1 cellular context compared by ENCODE assay signal in the genomic region with DNA sequence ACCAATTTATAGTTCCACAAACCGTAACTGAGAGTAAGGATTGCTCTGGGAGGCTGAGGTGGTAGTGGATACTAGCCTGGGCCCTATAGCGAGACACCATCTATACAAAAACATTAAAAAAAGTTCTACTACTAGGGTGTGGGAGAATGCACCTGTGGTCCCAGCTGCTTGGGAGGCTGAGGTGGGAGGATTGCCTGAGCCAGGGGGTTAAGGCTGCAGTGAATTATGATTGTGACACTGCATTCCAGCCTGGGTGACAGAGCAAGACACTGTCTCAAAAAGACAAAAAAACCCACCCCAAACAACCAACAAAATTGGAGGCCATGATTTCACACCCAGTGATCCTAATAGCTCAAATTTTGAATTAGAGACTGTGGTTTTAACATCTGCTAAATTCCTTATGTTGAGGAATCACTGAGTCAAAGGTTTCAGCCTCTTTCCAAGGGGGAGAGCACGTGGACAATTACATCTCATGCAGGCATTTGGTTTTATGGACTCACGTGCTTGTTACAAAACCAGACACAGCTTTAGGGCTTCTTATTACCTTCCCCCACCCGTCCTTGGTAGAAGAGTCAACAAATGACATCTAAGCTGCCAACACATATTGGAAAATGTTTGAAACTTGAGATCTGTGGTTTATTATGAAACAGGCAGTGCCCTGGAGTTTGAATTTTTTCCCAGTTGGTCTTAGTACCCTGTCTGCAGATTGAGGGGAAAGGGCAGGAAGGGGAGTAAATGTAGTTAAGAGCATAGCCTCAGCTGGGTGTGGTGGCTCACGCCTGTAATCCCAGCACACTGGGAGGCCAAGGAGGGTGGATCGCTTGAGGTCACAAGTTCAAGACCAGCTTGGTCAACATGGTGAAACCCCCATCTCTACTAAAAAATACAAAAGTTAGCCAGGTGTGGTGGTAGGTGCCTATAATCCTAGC.
TF ChIP-seq lines count a peak whose summit lies in the region.

No MANE protein-coding gene starts in this region.

TF ChIP-seq in HEK293, 187 proteins besides CTCF, POLR2A, EP300 and RAD21 (continued from another document and continues in another):
- TF ChIP-seq, protein P1, sequence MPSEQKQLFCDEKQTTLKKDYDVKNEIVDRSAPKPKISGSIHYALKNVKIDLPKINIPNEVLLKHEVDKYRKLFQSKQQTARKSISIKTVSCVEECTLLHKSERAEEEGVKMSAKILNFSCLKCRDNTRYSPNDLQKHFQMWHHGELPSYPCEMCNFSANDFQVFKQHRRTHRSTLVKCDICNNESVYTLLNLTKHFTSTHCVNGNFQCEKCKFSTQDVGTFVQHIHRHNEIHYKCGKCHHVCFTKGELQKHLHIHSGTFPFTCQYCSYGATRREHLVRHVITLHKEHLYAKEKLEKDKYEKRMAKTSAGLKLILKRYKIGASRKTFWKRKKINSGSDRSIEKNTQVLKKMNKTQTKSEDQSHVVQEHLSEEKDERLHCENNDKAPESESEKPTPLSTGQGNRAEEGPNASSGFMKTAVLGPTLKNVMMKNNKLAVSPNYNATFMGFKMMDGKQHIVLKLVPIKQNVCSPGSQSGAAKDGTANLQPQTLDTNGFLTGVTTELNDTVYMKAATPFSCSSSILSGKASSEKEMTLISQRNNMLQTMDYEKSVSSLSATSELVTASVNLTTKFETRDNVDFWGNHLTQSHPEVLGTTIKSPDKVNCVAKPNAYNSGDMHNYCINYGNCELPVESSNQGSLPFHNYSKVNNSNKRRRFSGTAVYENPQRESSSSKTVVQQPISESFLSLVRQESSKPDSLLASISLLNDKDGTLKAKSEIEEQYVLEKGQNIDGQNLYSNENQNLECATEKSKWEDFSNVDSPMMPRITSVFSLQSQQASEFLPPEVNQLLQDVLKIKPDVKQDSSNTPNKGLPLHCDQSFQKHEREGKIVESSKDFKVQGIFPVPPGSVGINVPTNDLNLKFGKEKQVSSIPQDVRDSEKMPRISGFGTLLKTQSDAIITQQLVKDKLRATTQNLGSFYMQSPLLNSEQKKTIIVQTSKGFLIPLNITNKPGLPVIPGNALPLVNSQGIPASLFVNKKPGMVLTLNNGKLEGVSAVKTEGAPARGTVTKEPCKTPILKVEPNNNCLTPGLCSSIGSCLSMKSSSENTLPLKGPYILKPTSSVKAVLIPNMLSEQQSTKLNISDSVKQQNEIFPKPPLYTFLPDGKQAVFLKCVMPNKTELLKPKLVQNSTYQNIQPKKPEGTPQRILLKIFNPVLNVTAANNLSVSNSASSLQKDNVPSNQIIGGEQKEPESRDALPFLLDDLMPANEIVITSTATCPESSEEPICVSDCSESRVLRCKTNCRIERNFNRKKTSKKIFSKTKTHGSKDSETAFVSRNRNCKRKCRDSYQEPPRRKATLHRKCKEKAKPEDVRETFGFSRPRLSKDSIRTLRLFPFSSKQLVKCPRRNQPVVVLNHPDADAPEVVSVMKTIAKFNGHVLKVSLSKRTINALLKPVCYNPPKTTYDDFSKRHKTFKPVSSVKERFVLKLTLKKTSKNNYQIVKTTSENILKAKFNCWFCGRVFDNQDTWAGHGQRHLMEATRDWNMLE (tag by site-specific recombination; conservative IDR thresholded peaks at IDR 0.05; ENCODE audit: low read depth): peak; percentile 69
- TF ChIP-seq ZSCAN30 (tag by site-specific recombination; IDR thresholded peaks at IDR 0.05) (peak; percentile 98), WT1 (tag by site-specific recombination; IDR thresholded peaks at IDR 0.05) (peak; percentile 99), ZNF138 (tag by site-specific recombination; IDR thresholded peaks at IDR 0.05; ENCODE audit: borderline replicate concordance) (no peak), SCRT2 (tag by site-specific recombination; IDR thresholded peaks at IDR 0.05) (peak; percentile 95), ZNF10 (tag by site-specific recombination; IDR thresholded peaks at IDR 0.05) (peak; percentile 68; the same call in 1 of the 2 replicates), PRDM6 (tag by site-specific recombination; IDR thresholded peaks at IDR 0.05) (no peak), OSR2 (tag by site-specific recombination; IDR thresholded peaks at IDR 0.05) (peak; percentile 95), TCF7L2 (IDR thresholded peaks at IDR 0.05; ENCODE audit: borderline replicate concordance, low read depth, low read length) (no peak), ZBTB48 (tag by site-specific recombination; IDR thresholded peaks at IDR 0.05) (peak; percentile 72; the same call in 1 of the 2 replicates), FEZF1 (tag by site-specific recombination; IDR thresholded peaks at IDR 0.05) (peak; percentile 98), ZNF626 (tag by site-specific recombination; IDR thresholded peaks at IDR 0.05) (no peak), ZNF768 (tag by site-specific recombination; IDR thresholded peaks at IDR 0.05) (no peak), ZNF302 (tag by site-specific recombination; IDR thresholded peaks at IDR 0.05; ENCODE audit: low read depth) (no peak), KLF10 (tag by site-specific recombination; IDR thresholded peaks at IDR 0.05) (peak; percentile 92; the same call in 1 of the 2 replicates), BCL11B (tag by site-specific recombination; IDR thresholded peaks at IDR 0.05; ENCODE audit: low read depth) (peak; percentile 90), ZNF416 (tag by site-specific recombination; IDR thresholded peaks at IDR 0.05) (0 out of 2 replicates have a peak, but pooled peaks have one; percentile 67), SP3 (tag by site-specific recombination; IDR thresholded peaks at IDR 0.05) (peak; percentile 60; the same call in 1 of the 2 replicates), MZF1 (tag by site-specific recombination; IDR thresholded peaks at IDR 0.05; ENCODE audit: borderline replicate concordance) (peak; percentile 99), ZNF76 (tag by site-specific recombination; IDR thresholded peaks at IDR 0.05; ENCODE audit: borderline replicate concordance, low read depth) (peak; percentile 75), ZNF629 (tag by site-specific recombination; IDR thresholded peaks at IDR 0.05) (peak; percentile 97)
- TF ChIP-seq, protein P2, sequence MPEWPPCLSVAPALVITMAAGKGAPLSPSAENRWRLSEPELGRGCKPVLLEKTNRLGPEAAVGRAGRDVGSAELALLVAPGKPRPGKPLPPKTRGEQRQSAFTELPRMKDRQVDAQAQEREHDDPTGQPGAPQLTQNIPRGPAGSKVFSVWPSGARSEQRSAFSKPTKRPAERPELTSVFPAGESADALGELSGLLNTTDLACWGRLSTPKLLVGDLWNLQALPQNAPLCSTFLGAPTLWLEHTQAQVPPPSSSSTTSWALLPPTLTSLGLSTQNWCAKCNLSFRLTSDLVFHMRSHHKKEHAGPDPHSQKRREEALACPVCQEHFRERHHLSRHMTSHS (tag by site-specific recombination; IDR thresholded peaks at IDR 0.05): 0 out of 2 replicates have a peak, but pooled peaks have one; percentile 47
- TF ChIP-seq, protein P3, sequence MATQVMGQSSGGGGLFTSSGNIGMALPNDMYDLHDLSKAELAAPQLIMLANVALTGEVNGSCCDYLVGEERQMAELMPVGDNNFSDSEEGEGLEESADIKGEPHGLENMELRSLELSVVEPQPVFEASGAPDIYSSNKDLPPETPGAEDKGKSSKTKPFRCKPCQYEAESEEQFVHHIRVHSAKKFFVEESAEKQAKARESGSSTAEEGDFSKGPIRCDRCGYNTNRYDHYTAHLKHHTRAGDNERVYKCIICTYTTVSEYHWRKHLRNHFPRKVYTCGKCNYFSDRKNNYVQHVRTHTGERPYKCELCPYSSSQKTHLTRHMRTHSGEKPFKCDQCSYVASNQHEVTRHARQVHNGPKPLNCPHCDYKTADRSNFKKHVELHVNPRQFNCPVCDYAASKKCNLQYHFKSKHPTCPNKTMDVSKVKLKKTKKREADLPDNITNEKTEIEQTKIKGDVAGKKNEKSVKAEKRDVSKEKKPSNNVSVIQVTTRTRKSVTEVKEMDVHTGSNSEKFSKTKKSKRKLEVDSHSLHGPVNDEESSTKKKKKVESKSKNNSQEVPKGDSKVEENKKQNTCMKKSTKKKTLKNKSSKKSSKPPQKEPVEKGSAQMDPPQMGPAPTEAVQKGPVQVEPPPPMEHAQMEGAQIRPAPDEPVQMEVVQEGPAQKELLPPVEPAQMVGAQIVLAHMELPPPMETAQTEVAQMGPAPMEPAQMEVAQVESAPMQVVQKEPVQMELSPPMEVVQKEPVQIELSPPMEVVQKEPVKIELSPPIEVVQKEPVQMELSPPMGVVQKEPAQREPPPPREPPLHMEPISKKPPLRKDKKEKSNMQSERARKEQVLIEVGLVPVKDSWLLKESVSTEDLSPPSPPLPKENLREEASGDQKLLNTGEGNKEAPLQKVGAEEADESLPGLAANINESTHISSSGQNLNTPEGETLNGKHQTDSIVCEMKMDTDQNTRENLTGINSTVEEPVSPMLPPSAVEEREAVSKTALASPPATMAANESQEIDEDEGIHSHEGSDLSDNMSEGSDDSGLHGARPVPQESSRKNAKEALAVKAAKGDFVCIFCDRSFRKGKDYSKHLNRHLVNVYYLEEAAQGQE (tag by site-specific recombination; IDR thresholded peaks at IDR 0.05): peak; percentile 60
- TF ChIP-seq, protein P4, sequence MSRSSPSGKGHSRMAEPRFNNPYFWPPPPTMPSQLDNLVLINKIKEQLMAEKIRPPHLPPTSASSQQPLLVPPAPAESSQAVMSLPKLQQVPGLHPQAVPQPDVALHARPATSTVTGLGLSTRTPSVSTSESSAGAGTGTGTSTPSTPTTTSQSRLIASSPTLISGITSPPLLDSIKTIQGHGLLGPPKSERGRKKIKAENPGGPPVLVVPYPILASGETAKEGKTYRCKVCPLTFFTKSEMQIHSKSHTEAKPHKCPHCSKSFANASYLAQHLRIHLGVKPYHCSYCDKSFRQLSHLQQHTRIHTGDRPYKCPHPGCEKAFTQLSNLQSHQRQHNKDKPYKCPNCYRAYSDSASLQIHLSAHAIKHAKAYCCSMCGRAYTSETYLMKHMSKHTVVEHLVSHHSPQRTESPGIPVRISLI (tag by site-specific recombination; IDR thresholded peaks at IDR 0.05): 0 out of 2 replicates have a peak, but pooled peaks have one; percentile 81
- TF ChIP-seq, protein P5, sequence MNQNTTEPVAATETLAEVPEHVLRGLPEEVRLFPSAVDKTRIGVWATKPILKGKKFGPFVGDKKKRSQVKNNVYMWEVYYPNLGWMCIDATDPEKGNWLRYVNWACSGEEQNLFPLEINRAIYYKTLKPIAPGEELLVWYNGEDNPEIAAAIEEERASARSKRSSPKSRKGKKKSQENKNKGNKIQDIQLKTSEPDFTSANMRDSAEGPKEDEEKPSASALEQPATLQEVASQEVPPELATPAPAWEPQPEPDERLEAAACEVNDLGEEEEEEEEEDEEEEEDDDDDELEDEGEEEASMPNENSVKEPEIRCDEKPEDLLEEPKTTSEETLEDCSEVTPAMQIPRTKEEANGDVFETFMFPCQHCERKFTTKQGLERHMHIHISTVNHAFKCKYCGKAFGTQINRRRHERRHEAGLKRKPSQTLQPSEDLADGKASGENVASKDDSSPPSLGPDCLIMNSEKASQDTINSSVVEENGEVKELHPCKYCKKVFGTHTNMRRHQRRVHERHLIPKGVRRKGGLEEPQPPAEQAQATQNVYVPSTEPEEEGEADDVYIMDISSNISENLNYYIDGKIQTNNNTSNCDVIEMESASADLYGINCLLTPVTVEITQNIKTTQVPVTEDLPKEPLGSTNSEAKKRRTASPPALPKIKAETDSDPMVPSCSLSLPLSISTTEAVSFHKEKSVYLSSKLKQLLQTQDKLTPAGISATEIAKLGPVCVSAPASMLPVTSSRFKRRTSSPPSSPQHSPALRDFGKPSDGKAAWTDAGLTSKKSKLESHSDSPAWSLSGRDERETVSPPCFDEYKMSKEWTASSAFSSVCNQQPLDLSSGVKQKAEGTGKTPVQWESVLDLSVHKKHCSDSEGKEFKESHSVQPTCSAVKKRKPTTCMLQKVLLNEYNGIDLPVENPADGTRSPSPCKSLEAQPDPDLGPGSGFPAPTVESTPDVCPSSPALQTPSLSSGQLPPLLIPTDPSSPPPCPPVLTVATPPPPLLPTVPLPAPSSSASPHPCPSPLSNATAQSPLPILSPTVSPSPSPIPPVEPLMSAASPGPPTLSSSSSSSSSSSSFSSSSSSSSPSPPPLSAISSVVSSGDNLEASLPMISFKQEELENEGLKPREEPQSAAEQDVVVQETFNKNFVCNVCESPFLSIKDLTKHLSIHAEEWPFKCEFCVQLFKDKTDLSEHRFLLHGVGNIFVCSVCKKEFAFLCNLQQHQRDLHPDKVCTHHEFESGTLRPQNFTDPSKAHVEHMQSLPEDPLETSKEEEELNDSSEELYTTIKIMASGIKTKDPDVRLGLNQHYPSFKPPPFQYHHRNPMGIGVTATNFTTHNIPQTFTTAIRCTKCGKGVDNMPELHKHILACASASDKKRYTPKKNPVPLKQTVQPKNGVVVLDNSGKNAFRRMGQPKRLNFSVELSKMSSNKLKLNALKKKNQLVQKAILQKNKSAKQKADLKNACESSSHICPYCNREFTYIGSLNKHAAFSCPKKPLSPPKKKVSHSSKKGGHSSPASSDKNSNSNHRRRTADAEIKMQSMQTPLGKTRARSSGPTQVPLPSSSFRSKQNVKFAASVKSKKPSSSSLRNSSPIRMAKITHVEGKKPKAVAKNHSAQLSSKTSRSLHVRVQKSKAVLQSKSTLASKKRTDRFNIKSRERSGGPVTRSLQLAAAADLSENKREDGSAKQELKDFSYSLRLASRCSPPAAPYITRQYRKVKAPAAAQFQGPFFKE (tag by site-specific recombination; IDR thresholded peaks at IDR 0.05; ENCODE audit: borderline replicate concordance): no peak
- TF ChIP-seq, protein P6, sequence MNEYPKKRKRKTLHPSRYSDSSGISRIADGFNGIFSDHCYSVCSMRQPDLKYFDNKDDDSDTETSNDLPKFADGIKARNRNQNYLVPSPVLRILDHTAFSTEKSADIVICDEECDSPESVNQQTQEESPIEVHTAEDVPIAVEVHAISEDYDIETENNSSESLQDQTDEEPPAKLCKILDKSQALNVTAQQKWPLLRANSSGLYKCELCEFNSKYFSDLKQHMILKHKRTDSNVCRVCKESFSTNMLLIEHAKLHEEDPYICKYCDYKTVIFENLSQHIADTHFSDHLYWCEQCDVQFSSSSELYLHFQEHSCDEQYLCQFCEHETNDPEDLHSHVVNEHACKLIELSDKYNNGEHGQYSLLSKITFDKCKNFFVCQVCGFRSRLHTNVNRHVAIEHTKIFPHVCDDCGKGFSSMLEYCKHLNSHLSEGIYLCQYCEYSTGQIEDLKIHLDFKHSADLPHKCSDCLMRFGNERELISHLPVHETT (tag by site-specific recombination; IDR thresholded peaks at IDR 0.05): peak; percentile 98
- TF ChIP-seq, protein P7, sequence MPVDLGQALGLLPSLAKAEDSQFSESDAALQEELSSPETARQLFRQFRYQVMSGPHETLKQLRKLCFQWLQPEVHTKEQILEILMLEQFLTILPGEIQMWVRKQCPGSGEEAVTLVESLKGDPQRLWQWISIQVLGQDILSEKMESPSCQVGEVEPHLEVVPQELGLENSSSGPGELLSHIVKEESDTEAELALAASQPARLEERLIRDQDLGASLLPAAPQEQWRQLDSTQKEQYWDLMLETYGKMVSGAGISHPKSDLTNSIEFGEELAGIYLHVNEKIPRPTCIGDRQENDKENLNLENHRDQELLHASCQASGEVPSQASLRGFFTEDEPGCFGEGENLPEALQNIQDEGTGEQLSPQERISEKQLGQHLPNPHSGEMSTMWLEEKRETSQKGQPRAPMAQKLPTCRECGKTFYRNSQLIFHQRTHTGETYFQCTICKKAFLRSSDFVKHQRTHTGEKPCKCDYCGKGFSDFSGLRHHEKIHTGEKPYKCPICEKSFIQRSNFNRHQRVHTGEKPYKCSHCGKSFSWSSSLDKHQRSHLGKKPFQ (tag by site-specific recombination; IDR thresholded peaks at IDR 0.05): peak; percentile 91
